In the genomic region with DNA sequence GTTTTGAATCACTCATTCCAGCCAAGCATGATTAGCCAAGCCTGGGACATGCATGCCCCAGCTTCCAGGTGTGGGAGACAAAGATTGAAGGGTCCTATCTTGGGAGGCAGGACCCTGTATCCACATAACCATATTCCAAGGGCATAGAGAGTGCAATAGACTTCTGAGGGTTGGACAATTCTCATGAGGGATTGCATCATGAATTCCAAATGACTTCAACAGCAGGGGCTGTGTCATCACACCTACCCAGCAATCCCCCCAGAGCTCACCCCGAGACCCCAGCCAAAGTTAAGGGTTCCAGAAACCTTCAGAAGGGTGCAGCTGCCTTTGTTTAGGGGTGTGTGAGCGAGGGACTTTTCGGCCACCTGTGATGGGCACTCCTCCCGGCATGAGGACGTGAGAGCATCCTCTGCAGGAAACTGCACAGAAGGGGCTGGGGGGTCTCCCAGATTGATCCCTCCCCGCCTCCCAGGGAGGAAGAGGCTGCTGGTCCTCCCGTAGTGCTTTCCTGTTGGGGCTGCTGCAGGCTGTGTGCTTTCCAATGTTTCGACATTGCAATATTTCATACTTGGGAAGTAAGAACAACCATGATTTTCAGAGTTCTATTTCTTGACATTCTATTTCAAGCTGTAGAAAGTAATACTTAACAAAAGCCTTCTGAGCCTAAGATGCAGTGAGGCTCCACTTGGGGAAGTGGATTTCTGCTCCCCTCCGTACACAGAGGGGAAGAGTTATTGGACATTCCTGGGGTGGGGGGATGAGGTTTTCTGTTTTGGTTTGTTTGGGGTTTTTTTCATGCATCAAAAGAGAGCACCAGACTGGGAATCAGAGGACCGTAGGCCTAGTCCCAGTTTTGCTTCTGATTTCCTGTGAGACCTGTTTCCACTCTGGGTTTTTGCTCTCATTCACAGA, we compare ENCODE assay signal across 15 cellular contexts.
"Had no signal": no experiment of that assay in that cellular context is flagged by ENCODE, and none has a peak within 500 bp of the region (broad histone marks: within the 10 kb centered on the region; RNA-seq: fewer than 3 reads in every experiment).

No MANE protein-coding gene starts in this region.

- H3K9me3 Mint-ChIP-seq: activated naive CD8-positive, alpha-beta T cell treated with anti-CD3 and anti-CD28 coated beads for 36 hours; T-helper 2 cell treated with Interferon-gamma antibody and Interleukin-4, amounts not matched to agents 5 μg/mL and 100 μg/mL, for 36 hours had no signal

- H3K36me3 Mint-ChIP-seq: activated naive CD8-positive, alpha-beta T cell treated with anti-CD3 and anti-CD28 coated beads for 36 hours had no signal

- H3K36me3 ChIP-seq: neutrophil, right lobe of liver, upper lobe of left lung had no signal

- H3K27me3 ChIP-seq: esophagus muscularis mucosa, right lobe of liver, upper lobe of left lung had no signal

- H3K4me3 Mint-ChIP-seq: activated naive CD8-positive, alpha-beta T cell treated with anti-CD3 and anti-CD28 coated beads for 36 hours; T-helper 2 cell treated with Interferon-gamma antibody and Interleukin-4, amounts not matched to agents 5 μg/mL and 100 μg/mL, for 36 hours had no signal

- H3K4me3 ChIP-seq: esophagus muscularis mucosa, right lobe of liver, upper lobe of left lung had no signal

- H3K4me1 ChIP-seq: right lobe of liver had no signal

- ATAC-seq: left ventricle myocardium superior, right lobe of liver had no signal

- H3K27ac ChIP-seq: neutrophil, right lobe of liver, upper lobe of left lung had no signal

- H3K9me3 ChIP-seq: esophagus muscularis mucosa, neutrophil, right lobe of liver, upper lobe of left lung had no signal

- DNase-seq: activated CD4-positive, alpha-beta T cell treated with anti-CD3 and anti-CD28 coated beads, Interleukin-2, amount 50 U/mL, for 4 hours; activated CD4-positive, CD25-positive, alpha-beta regulatory T cell treated with anti-CD3 and anti-CD28 coated beads, Interleukin-2, amount 50 U/mL, for 72 hours; activated gamma-delta T cell treated with Interleukin-2 at 50 U/mL for 16 hours; activated naive CD8-positive, alpha-beta T cell treated with anti-CD3 and anti-CD28 coated beads for 36 hours; anterior cingulate cortex; left ventricle myocardium superior; mesendoderm; stimulated activated CD4-positive, alpha-beta T cell treated with anti-CD3 and anti-CD28 coated beads, Interleukin-2, amount 100 ng/mL, for 24 hours; stimulated activated naive CD4-positive, alpha-beta T cell had no signal

- H3K27ac Mint-ChIP-seq: activated naive CD8-positive, alpha-beta T cell treated with anti-CD3 and anti-CD28 coated beads for 36 hours; T-helper 2 cell treated with Interferon-gamma antibody and Interleukin-4, amounts not matched to agents 5 μg/mL and 100 μg/mL, for 36 hours had no signal

- FAIRE-seq: bronchial epithelial cell had no signal
